16 cellular contexts compared by ENCODE assay signal in the genomic region with DNA sequence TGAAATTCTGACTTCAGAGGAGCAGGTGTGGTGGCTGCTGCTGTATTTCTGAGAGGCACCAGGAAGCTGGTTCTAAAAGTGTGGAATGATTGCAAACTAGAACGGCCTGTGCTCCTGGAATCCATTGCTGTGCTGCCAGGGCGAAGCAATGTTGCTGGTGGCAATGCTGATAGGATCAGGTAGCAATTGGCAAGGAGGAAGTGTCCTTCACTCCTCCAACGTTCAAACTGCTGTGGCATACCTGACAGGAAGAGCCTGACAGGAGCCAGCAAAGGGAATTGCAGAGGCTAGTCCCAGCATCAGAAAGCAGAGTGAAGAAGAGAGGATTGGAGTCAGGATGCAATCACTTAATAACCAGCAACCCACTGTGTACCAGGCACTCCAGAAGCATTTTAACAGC.
"Had no signal": no experiment of that assay in that cellular context is flagged by ENCODE, and none has a peak within 500 bp of the region (broad histone marks: within the 10 kb centered on the region; RNA-seq: fewer than 3 reads in every experiment).

No MANE protein-coding gene starts in this region.

- H3K27me3 ChIP-seq: ascending aorta, gastrocnemius medialis, right lobe of liver, stomach had no signal

- H3K4me1 ChIP-seq: ascending aorta, gastrocnemius medialis, psoas muscle, right lobe of liver, stomach had no signal

- H3K9me3 ChIP-seq: ascending aorta, gastrocnemius medialis, psoas muscle, right lobe of liver, stomach had no signal

- H3K27ac ChIP-seq: ascending aorta, gastrocnemius medialis, psoas muscle, right lobe of liver, stomach had no signal

- H3K36me3 ChIP-seq: ascending aorta, gastrocnemius medialis, right lobe of liver, stomach had no signal

- H3K4me3 ChIP-seq: ascending aorta, gastrocnemius medialis, psoas muscle, right lobe of liver, stomach had no signal

- DNase-seq: activated CD4-positive, alpha-beta T cell treated with anti-CD3 and anti-CD28 coated beads, Interleukin-2, amount 50 U/mL, for 4 hours; activated CD4-positive, CD25-positive, alpha-beta regulatory T cell treated with anti-CD3 and anti-CD28 coated beads, Interleukin-2, amount 50 U/mL, for 72 hours; activated effector memory CD4-positive, alpha-beta T cell treated with anti-CD3 and anti-CD28 coated beads, Interleukin-2, amount 50 U/mL, for 16 hours; activated T-cell treated with anti-CD3 and anti-CD28 coated beads, Interleukin-2, amount 50 U/mL, for 72 hours; cerebellar nuclear complex; effector CD4-positive, alpha-beta T cell; gastrocnemius medialis; head of caudate nucleus; naive B cell; psoas muscle; right lobe of liver; small intestine; stimulated activated CD4-positive, alpha-beta T cell treated with anti-CD3 and anti-CD28 coated beads, Interleukin-4, amount 100 ng/mL, for 1 hour; stomach; trophoblast cell had no signal
